Comparison of ENCODE assay signal across 1 cellular context in genomic region chr2:149729575-149729974, GRCh38.
TF ChIP-seq lines count a peak whose summit lies in the region.

No MANE protein-coding gene starts in this region.

TF ChIP-seq in IMR-90, 13 proteins besides CTCF, POLR2A, EP300 and RAD21 (continued from another document):
- TF ChIP-seq, protein P1, sequence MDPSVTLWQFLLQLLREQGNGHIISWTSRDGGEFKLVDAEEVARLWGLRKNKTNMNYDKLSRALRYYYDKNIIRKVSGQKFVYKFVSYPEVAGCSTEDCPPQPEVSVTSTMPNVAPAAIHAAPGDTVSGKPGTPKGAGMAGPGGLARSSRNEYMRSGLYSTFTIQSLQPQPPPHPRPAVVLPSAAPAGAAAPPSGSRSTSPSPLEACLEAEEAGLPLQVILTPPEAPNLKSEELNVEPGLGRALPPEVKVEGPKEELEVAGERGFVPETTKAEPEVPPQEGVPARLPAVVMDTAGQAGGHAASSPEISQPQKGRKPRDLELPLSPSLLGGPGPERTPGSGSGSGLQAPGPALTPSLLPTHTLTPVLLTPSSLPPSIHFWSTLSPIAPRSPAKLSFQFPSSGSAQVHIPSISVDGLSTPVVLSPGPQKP (IDR thresholded peaks at IDR 0.05; ENCODE audit: borderline replicate concordance, low read depth, low read length) = no peak
- TF ChIP-seq NFE2L2 (IDR thresholded peaks at IDR 0.05; ENCODE audit: low read depth, low read length) (no peak), MAFK (IDR thresholded peaks at IDR 0.05; ENCODE audit: low read depth, low read length) (no peak), CHD1 (IDR thresholded peaks at IDR 0.05; ENCODE audit: low read depth, low read length) (no peak), CEBPB (IDR thresholded peaks at IDR 0.05; ENCODE audit: low read depth, low read length) (no peak), SMC3 (IDR thresholded peaks at IDR 0.05; ENCODE audit: low read depth, low read length) (no peak), MAZ (IDR thresholded peaks at IDR 0.05; ENCODE audit: borderline replicate concordance, low read depth, low read length) (no peak), RCOR1 (IDR thresholded peaks at IDR 0.05; ENCODE audit: insufficient replicate concordance, low read length) (no peak), FOS (IDR thresholded peaks at IDR 0.05; ENCODE audit: low read depth, low read length) (no peak), MXI1 (IDR thresholded peaks at IDR 0.05; ENCODE audit: borderline replicate concordance, low read depth, low read length) (no peak)
- TF ChIP-seq, protein P2, sequence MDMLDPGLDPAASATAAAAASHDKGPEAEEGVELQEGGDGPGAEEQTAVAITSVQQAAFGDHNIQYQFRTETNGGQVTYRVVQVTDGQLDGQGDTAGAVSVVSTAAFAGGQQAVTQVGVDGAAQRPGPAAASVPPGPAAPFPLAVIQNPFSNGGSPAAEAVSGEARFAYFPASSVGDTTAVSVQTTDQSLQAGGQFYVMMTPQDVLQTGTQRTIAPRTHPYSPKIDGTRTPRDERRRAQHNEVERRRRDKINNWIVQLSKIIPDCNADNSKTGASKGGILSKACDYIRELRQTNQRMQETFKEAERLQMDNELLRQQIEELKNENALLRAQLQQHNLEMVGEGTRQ (IDR thresholded peaks at IDR 0.05; ENCODE audit: low read depth, low read length) = no peak
